In genomic region chr11:126176853-126177470, GRCh38 we compare ENCODE assay signal across 13 cellular contexts. TPM values are rescaled to one million over a fixed set of nuclear protein-coding genes. Genes with fewer than 3 reads are reported as not detected.
DNase-seq lines count a peak whose midpoint lies in the region; ATAC-seq, FAIRE-seq and TF ChIP-seq lines count a peak whose summit lies in the region.
"Had no signal": no experiment of that assay in that cellular context is flagged by ENCODE, and none has a peak within 500 bp of the region (broad histone marks: within the 10 kb centered on the region; RNA-seq: fewer than 3 reads in every experiment).

No MANE protein-coding gene starts in this region.

- ATAC-seq in Panc1 (peak; percentile 40; the same call in 1 of the 2 replicates), HepG2 (peak; percentile 27; the same call in 1 of the 3 replicates), sciatic nerve (peak; percentile 69), GM19455 (IDR thresholded peaks at IDR 0.05; ENCODE audit: unreplicated experiment) (no peak)
- ATAC-seq: CD8-positive, alpha-beta T cell had no signal

- H2AFZ ChIP-seq in HepG2 (ENCODE audit: low read length) = no peak overlapping the region
- H2AFZ ChIP-seq: GM23248 had no signal

- no peak for TF ChIP-seq RAD21 in HepG2 (CRISPR knock-in tag; IDR thresholded peaks at IDR 0.05)

- DNase-seq in Panc1 (ENCODE audit: low read depth, low spot score) = no peak
- no peak for DNase-seq in HepG2 (ENCODE audit: low spot score)
- no peak for DNase-seq in sciatic nerve (ENCODE audit: low spot score)
- no peak for DNase-seq in RKO (ENCODE audit: low spot score)
- no peak for DNase-seq in NCI-H510A (lab: John Stamatoyannopoulos, UW)
- DNase-seq: Calu3; CD8-positive, alpha-beta T cell; DMS79 treated with DMSO at 0.1 percent for 48 hours; GF-D8; GM23248 had no signal

- 66% methylated on average over 8 of the region's 8 CpGs for WGBS in HepG2 (ENCODE audit: low lambda C conversion rate)

- H3K9me3 ChIP-seq in Panc1 (ENCODE audit: control insufficient read depth, insufficient read depth, low read depth, low read length) (no peaks in the 10 kb centered on the region), HepG2 (ENCODE audit: low read length) (no peaks in the 10 kb centered on the region)
- H3K9me3 ChIP-seq: HAP-1 had no signal

- H3K27me3 ChIP-seq in Panc1 (ENCODE audit: control insufficient read depth, insufficient read depth, low read length) (no peaks in the 10 kb centered on the region), HepG2 (ENCODE audit: control insufficient read depth in 1 of 2, insufficient read depth in 2 of 2, low read length in 2 of 2) (no peaks in the 10 kb centered on the region)
- H3K27me3 ChIP-seq: BLaER1 treated with 17β-estradiol and CSF1 and Interleukin-3, amounts not matched to agents 10 nM and 100 nM had no signal

- no peak overlapping the region for H3K27ac ChIP-seq in Panc1 (ENCODE audit: low read length)
- peak overlapping the region; percentile 2 for H3K27ac ChIP-seq in HepG2 (ENCODE audit: extremely low read length, insufficient read depth, low read length)
- H3K27ac ChIP-seq: BLaER1 treated with 17β-estradiol and CSF1 and Interleukin-3, amounts not matched to agents 10 nM and 100 nM; GM23248 had no signal

- H4K20me1 ChIP-seq in HepG2 (ENCODE audit: insufficient read depth, low read length) = no peaks in the 10 kb centered on the region
- H4K20me1 ChIP-seq: BLaER1 treated with 17β-estradiol and CSF1 and Interleukin-3, amounts not matched to agents 10 nM and 100 nM had no signal

- TF ChIP-seq EP300 in HepG2 (IDR thresholded peaks at IDR 0.05; ENCODE audit: low read depth in 2 of 2, low read length in 2 of 2) = no peak
- no peak for TF ChIP-seq EP300 in HepG2 (CRISPR knock-in tag; IDR thresholded peaks at IDR 0.05; ENCODE audit: borderline replicate concordance)

- H3K4me3 ChIP-seq in Panc1 (ENCODE audit: low read depth in 2 of 2, low read length in 2 of 2) (no peak overlapping the region), HepG2 (replicated peaks in 1 of 3; ENCODE audit: insufficient read depth in 1 of 3, low read depth in 2 of 3, low read length in 3 of 3) (no peak overlapping the region)
- H3K4me3 ChIP-seq: BLaER1 treated with 17β-estradiol and CSF1 and Interleukin-3, amounts not matched to agents 10 nM and 100 nM; GM23248; HAP-1 had no signal

- no peaks in the 10 kb centered on the region for H3K4me1 ChIP-seq in Panc1 (ENCODE audit: control insufficient read depth, insufficient read depth, low read length)
- H3K4me1 ChIP-seq in HepG2 (ENCODE audit: insufficient read depth, low read length) = peaks cover 42% of the 10 kb centered on the region
- H3K4me1 ChIP-seq: HAP-1 had no signal

- intact Hi-C loops in Panc1 (cut with micrococcal nuclease; ENCODE audit: unreplicated experiment) = no loop called here
- intact Hi-C loops in HepG2 (cut with micrococcal nuclease; ENCODE audit: unreplicated experiment) = no loop called here
- intact Hi-C loops in sciatic nerve (cut with DNase I) = no loop called here

- in situ Hi-C loops in Panc1 (cut with HindIII; ENCODE audit: low pct_unique_long_range_greater_than_20kb, low sequenced_read_pairs) (no loop called here), HepG2 (cut with HindIII; ENCODE audit: extremely low pct_ligation_motif_present, low pct_unique_long_range_greater_than_20kb) (no loop called here)

- TF ChIP-seq CTCF in Panc1 (IDR thresholded peaks at IDR 0.05) (no peak), HepG2 (CRISPR knock-in tag; IDR thresholded peaks at IDR 0.05) (no peak)

- H3K79me2 ChIP-seq in HepG2 (ENCODE audit: insufficient read depth, low read length) = no peaks in the 10 kb centered on the region

- H3K36me3 ChIP-seq in Panc1 (ENCODE audit: control insufficient read depth, insufficient read depth, low read length) = no peaks in the 10 kb centered on the region
- H3K36me3 ChIP-seq in HepG2 (replicated peaks in 1 of 2; ENCODE audit: control insufficient read depth in 1 of 2, insufficient read depth in 2 of 2, low read length in 2 of 2) = no peaks in the 10 kb centered on the region
- H3K36me3 ChIP-seq: BLaER1 treated with 17β-estradiol and CSF1 and Interleukin-3, amounts not matched to agents 10 nM and 100 nM; HAP-1 had no signal

- CTCF ChIA-PET in Panc1 (lab: Charles Lee) = no interaction called here
- CTCF ChIA-PET in HepG2 (lab: Yijun Ruan, JAX; ENCODE audit: low intra/inter-chr PET ratio, low total read pairs) = no interaction called here

- H3K4me2 ChIP-seq in HepG2 (ENCODE audit: low read depth, low read length) = 0 out of 2 replicates have a peak overlapping the region, but pooled peaks have one; percentile 1
- H3K4me2 ChIP-seq: BLaER1 treated with 17β-estradiol and CSF1 and Interleukin-3, amounts not matched to agents 10 nM and 100 nM had no signal

- TF ChIP-seq POLR2A in HepG2 (IDR thresholded peaks at IDR 0.05; ENCODE audit: insufficient read depth in 1 of 2, low read depth in 2 of 2, low read length in 2 of 2) = 0 out of 4 replicates have a peak, but pooled peaks of 1 of the 2 experiments have one; percentile 16

- no TSS peak for BruUV-seq in Panc1 (replicated peaks; lab: Mats Ljungman, UMichigan)
- BruUV-seq in HepG2 (replicated peaks; lab: Mats Ljungman, UMichigan) = no TSS peak

- POLR2A ChIA-PET in Panc1 (lab: Charles Lee) = no interaction called here
- POLR2A ChIA-PET in HepG2 (lab: Yijun Ruan, JAX) = interaction anchor here (0.5 to 1.2 kb wide), 2 partner anchors 10 to 55 kb away, joined by 4 read pairs; no protein-coding TSS in a partner anchor

- FAIRE-seq in HepG2 (lab: Jason Lieb, UNC) = no peak

- no peak overlapping the region for H3K9ac ChIP-seq in HepG2 (ENCODE audit: insufficient read depth, low read depth, low read length)
- H3K9ac ChIP-seq: BLaER1 treated with 17β-estradiol and CSF1 and Interleukin-3, amounts not matched to agents 10 nM and 100 nM; GM23248 had no signal

TF ChIP-seq in HepG2, 621 proteins besides CTCF, POLR2A, EP300 and RAD21 (continues in another document):
- TF ChIP-seq ZBTB21 (CRISPR knock-in tag; IDR thresholded peaks at IDR 0.05) = peak; percentile 58; the same call in 1 of the 2 replicates

RNA-seq across cellular contexts. Expression of gene RPUSD4, which starts 34.5 kb away (rescaled TPM):
- total RNA-seq in Panc1 (2021; ENCODE audit: unreplicated experiment) (52.3 TPM), HepG2 (2016; rRNA removed; fragmentation: Illumina TruSeq; extraction: Trizol) (45.0 and 45.6 TPM in 2 replicates), sciatic nerve (21.0 TPM)
- polyA plus RNA-seq in Panc1 (2012; ENCODE audit: insufficient read length) = 50.2 TPM
- 11.4 and 11.5 TPM in 2 replicates for total RNA-seq in HepG2 (2016; cell fraction: cytosol; rRNA removed; fragmentation: Illumina TruSeq; extraction: Trizol; ENCODE audit: low read depth)
- total RNA-seq in HepG2 (2016; cell fraction: insoluble cytoplasmic fraction; rRNA removed; fragmentation: Illumina TruSeq; extraction: Trizol) = 46.3 and 47.2 TPM in 2 replicates
- 25.9 and 29.8 TPM in 2 replicates for total RNA-seq in HepG2 (2016; cell fraction: membrane; rRNA removed; fragmentation: Illumina TruSeq; extraction: Trizol)
- 46.8 and 51.8 TPM in 2 replicates for total RNA-seq in HepG2 (2016; cell fraction: nucleus; rRNA removed; fragmentation: Illumina TruSeq; extraction: Trizol)
- polyA plus RNA-seq in HepG2 (2011; rRNA removed) = 51.6 and 52.9 TPM in 2 replicates
- polyA plus RNA-seq in HepG2 (2011; cell fraction: cytosol; rRNA removed) = 42.4 and 53.0 TPM in 2 replicates
- 68.4 and 69.6 TPM in 2 replicates for polyA plus RNA-seq in HepG2 (2011; cell fraction: nucleus; rRNA removed)
- 36.1 and 41.1 TPM in 2 replicates for polyA plus RNA-seq in HepG2 (2012)
- 6.0 and 7.2 TPM in 2 replicates for polyA plus RNA-seq in HepG2 (2016; cell fraction: cytosol; fragmentation: Illumina TruSeq; extraction: Trizol; ENCODE audit: low read depth)
- polyA plus RNA-seq in HepG2 (2016; cell fraction: insoluble cytoplasmic fraction; fragmentation: Illumina TruSeq; extraction: Trizol; ENCODE audit: low read depth) = 43.9 and 44.1 TPM in 2 replicates
- 16.2 and 17.9 TPM in 2 replicates for polyA plus RNA-seq in HepG2 (2016; cell fraction: membrane; fragmentation: Illumina TruSeq; extraction: Trizol; ENCODE audit: low read depth)
- 85.9 and 93.8 TPM in 2 replicates for polyA plus RNA-seq in HepG2 (2016; cell fraction: nucleus; fragmentation: Illumina TruSeq; extraction: Trizol; ENCODE audit: insufficient read depth, low read depth)
- polyA minus RNA-seq in HepG2 (2011; rRNA and poly(A)+ RNA removed; ENCODE audit: low replicate concordance) = 74.1 and 168 TPM in 2 replicates
- polyA minus RNA-seq in HepG2 (2011; cell fraction: cytosol; rRNA and poly(A)+ RNA removed) = 31.0 and 34.3 TPM in 2 replicates
- 60.8 and 66.2 TPM in 2 replicates for polyA minus RNA-seq in HepG2 (2011; cell fraction: nucleus; rRNA and poly(A)+ RNA removed)

RNA-seq across cellular contexts. Expression of gene FAM118B, which starts 34.6 kb away (rescaled TPM):
- total RNA-seq in Panc1 (2021; ENCODE audit: unreplicated experiment) = 41.6 TPM
- 29.4 TPM for polyA plus RNA-seq in Panc1 (2012; ENCODE audit: insufficient read length)
- 25.7 and 30.9 TPM in 2 replicates for total RNA-seq in HepG2 (2016; rRNA removed; fragmentation: Illumina TruSeq; extraction: Trizol)
- total RNA-seq in HepG2 (2016; cell fraction: cytosol; rRNA removed; fragmentation: Illumina TruSeq; extraction: Trizol; ENCODE audit: low read depth) = 4.3 and 4.7 TPM in 2 replicates
- total RNA-seq in HepG2 (2016; cell fraction: insoluble cytoplasmic fraction; rRNA removed; fragmentation: Illumina TruSeq; extraction: Trizol) = 25.2 and 33.9 TPM in 2 replicates
- total RNA-seq in HepG2 (2016; cell fraction: membrane; rRNA removed; fragmentation: Illumina TruSeq; extraction: Trizol) = 11.4 and 12.1 TPM in 2 replicates
- 17.6 and 18.5 TPM in 2 replicates for total RNA-seq in HepG2 (2016; cell fraction: nucleus; rRNA removed; fragmentation: Illumina TruSeq; extraction: Trizol)
- 10.2 and 10.4 TPM in 2 replicates for polyA plus RNA-seq in HepG2 (2011; rRNA removed)
- polyA plus RNA-seq in HepG2 (2011; cell fraction: cytosol; rRNA removed) = 6.6 and 10.7 TPM in 2 replicates
- 3.4 and 4.2 TPM in 2 replicates for polyA plus RNA-seq in HepG2 (2011; cell fraction: nucleus; rRNA removed)
- 8.2 and 8.8 TPM in 2 replicates for polyA plus RNA-seq in HepG2 (2012)
- 3.3 and 3.4 TPM in 2 replicates for polyA plus RNA-seq in HepG2 (2016; cell fraction: cytosol; fragmentation: Illumina TruSeq; extraction: Trizol; ENCODE audit: low read depth)
- polyA plus RNA-seq in HepG2 (2016; cell fraction: insoluble cytoplasmic fraction; fragmentation: Illumina TruSeq; extraction: Trizol; ENCODE audit: low read depth) = 27.7 and 31.2 TPM in 2 replicates
- 6.7 and 7.0 TPM in 2 replicates for polyA plus RNA-seq in HepG2 (2016; cell fraction: membrane; fragmentation: Illumina TruSeq; extraction: Trizol; ENCODE audit: low read depth)
- 14.7 and 15.9 TPM in 2 replicates for polyA plus RNA-seq in HepG2 (2016; cell fraction: nucleus; fragmentation: Illumina TruSeq; extraction: Trizol; ENCODE audit: insufficient read depth, low read depth)
- polyA minus RNA-seq in HepG2 (2011; rRNA and poly(A)+ RNA removed; ENCODE audit: low replicate concordance) = 2.5 and 4.9 TPM in 2 replicates
- 3.3 and 6.6 TPM in 2 replicates for polyA minus RNA-seq in HepG2 (2011; cell fraction: cytosol; rRNA and poly(A)+ RNA removed)
- polyA minus RNA-seq in HepG2 (2011; cell fraction: nucleus; rRNA and poly(A)+ RNA removed) = 10.6 and 13.4 TPM in 2 replicates
- 19.4 TPM for total RNA-seq in sciatic nerve
